In genomic region chr9:89815903-89816573, GRCh38 we compare ENCODE assay signal across 10 cellular contexts.
DNase-seq lines count a peak whose midpoint lies in the region; ATAC-seq, FAIRE-seq and TF ChIP-seq lines count a peak whose summit lies in the region.
"Had no signal": no experiment of that assay in that cellular context is flagged by ENCODE, and none has a peak within 500 bp of the region (broad histone marks: within the 10 kb centered on the region; RNA-seq: fewer than 3 reads in every experiment).

No MANE protein-coding gene starts in this region.

- peak overlapping the region; percentile 37; the same call in 1 of the 2 replicates for H3K4me2 ChIP-seq in BLaER1

- H3K9me3 ChIP-seq in BLaER1, result no peaks in the 10 kb centered on the region
- no peaks in the 10 kb centered on the region for H3K9me3 ChIP-seq in small intestine (ENCODE audit: control insufficient read depth, low read depth)
- no peaks in the 10 kb centered on the region for H3K9me3 ChIP-seq in WERI-Rb-1 (ENCODE audit: severe bottlenecking)

- no peak overlapping the region for H3K9ac ChIP-seq in BLaER1

- 72 to 88% (median 82%) methylated on average over 10 of the region's 10 CpGs for WGBS in small intestine, 3 donors

- no peak for TF ChIP-seq CTCF in WERI-Rb-1 (IDR thresholded peaks at IDR 0.05; ENCODE audit: low read depth, low read length)

- no peak overlapping the region for H3K27ac ChIP-seq in BLaER1
- no peak overlapping the region for H3K27ac ChIP-seq in small intestine (ENCODE audit: low read depth in 1 of 2, low read length in 1 of 2)
- H3K27ac ChIP-seq in WERI-Rb-1, result no peak overlapping the region
- H3K27ac ChIP-seq: VCaP had no signal

- H3K27me3 ChIP-seq in BLaER1 (no peaks in the 10 kb centered on the region), small intestine (ENCODE audit: control insufficient read depth in 2 of 2, insufficient read depth in 2 of 2, low read length in 2 of 2) (no peaks in the 10 kb centered on the region), WERI-Rb-1 (ENCODE audit: insufficient read depth, low read depth, severe bottlenecking) (no peaks in the 10 kb centered on the region)

- peak; percentile 80 for ATAC-seq in GM19324 (IDR thresholded peaks at IDR 0.05; ENCODE audit: low FRiP score, unreplicated experiment)
- peak; percentile 72 for ATAC-seq in HG03060 (IDR thresholded peaks at IDR 0.05; ENCODE audit: low read depth, unreplicated experiment)
- ATAC-seq in esophagus mucosa, result peak; percentile 36

- no peak overlapping the region for H3K4me3 ChIP-seq in BLaER1
- no peak overlapping the region for H3K4me3 ChIP-seq in small intestine (ENCODE audit: low read depth in 1 of 2, low read length in 2 of 2)
- H3K4me3 ChIP-seq in WERI-Rb-1 (ENCODE audit: low read depth, low read length), result no peak overlapping the region

- no peaks in the 10 kb centered on the region for H4K20me1 ChIP-seq in BLaER1

- DNase-seq in mesenteric fat pad (ENCODE audit: low spot score) (no peak), small intestine (no peak), WERI-Rb-1 (no peak)
- no peak for DNase-seq in activated effector memory CD4-positive, alpha-beta T cell treated with anti-CD3 and anti-CD28 coated beads, Interleukin-2, amount 50 U/mL, for 16 hours
- DNase-seq: Calu3 had no signal

- peaks cover 29% of the 10 kb centered on the region for H3K4me1 ChIP-seq in BLaER1
- no peaks in the 10 kb centered on the region for H3K4me1 ChIP-seq in small intestine (ENCODE audit: control insufficient read depth in 2 of 2, insufficient read depth in 1 of 2, low read depth in 1 of 2, low read length in 1 of 2)

- no peaks in the 10 kb centered on the region for H3K36me3 ChIP-seq in BLaER1
- no peaks in the 10 kb centered on the region for H3K36me3 ChIP-seq in small intestine (ENCODE audit: control insufficient read depth in 2 of 2, insufficient read depth in 2 of 2, low read length in 2 of 2)
- H3K36me3 ChIP-seq in WERI-Rb-1, result no peaks in the 10 kb centered on the region

- FAIRE-seq in small intestine (lab: Jason Lieb, UNC), result no peak
